Comparison of ENCODE assay signal across 1 cellular context in genomic region chr2:84905181-84906107, GRCh38.
TF ChIP-seq lines count a peak whose summit lies in the region.

Gene TMSB10, plus strand, starts transcription at chr2:84905656.

TF ChIP-seq in SK-N-SH, 30 proteins besides CTCF, POLR2A, EP300 and RAD21 (continued from another document):
- peak; percentile 68; the same call in 1 of the 2 replicates for TF ChIP-seq REST (IDR thresholded peaks at IDR 0.05; ENCODE audit: low read depth, low read length)
- no peak for TF ChIP-seq NFIC (IDR thresholded peaks at IDR 0.05; ENCODE audit: borderline replicate concordance)
- TF ChIP-seq SIN3A (IDR thresholded peaks at IDR 0.05; ENCODE audit: borderline replicate concordance, low read depth, low read length): peak; percentile 95
- TF ChIP-seq IRF3 (IDR thresholded peaks at IDR 0.05; ENCODE audit: low read depth, low read length): no peak
- TF ChIP-seq JUND (IDR thresholded peaks at IDR 0.05): no peak
- peak; percentile 44; the same call in 1 of the 2 replicates for TF ChIP-seq YY1 (IDR thresholded peaks at IDR 0.05; ENCODE audit: low read depth)
